28 cellular contexts compared by ENCODE assay signal in genomic region chr3:150921207-150921606, GRCh38. TPM values are rescaled to one million over a fixed set of nuclear protein-coding genes. Genes with fewer than 3 reads are reported as not detected.
"Had no signal": no experiment of that assay in that cellular context is flagged by ENCODE, and none has a peak within 500 bp of the region (broad histone marks: within the 10 kb centered on the region; RNA-seq: fewer than 3 reads in every experiment).

No MANE protein-coding gene starts in this region.

- H3K4me1 ChIP-seq: left lung, lower lobe of right lung, pancreas, prostate gland, tibial artery, upper lobe of right lung had no signal

- H3K4me3 ChIP-seq: left lung, lower lobe of right lung, pancreas, prostate gland, sigmoid colon, spleen, suprapubic skin, thoracic aorta, tibial artery, upper lobe of right lung had no signal

- H3K27ac ChIP-seq: left lung, lower lobe of right lung, pancreas, prostate gland, sigmoid colon, spleen, suprapubic skin, thoracic aorta, tibial artery, upper lobe of right lung had no signal

- H3K9me3 ChIP-seq: left lung, lower lobe of right lung, pancreas, prostate gland, sigmoid colon, spleen, suprapubic skin, thoracic aorta, tibial artery, upper lobe of right lung had no signal

- ATAC-seq: left colon; left lung; naive thymus-derived CD4-positive, alpha-beta T cell; natural killer cell treated with Interleukin-12 subunit alpha and Interleukin-12 subunit beta and Interleukin-15 and Interleukin-18, amount 100 ng/mL, for 72 hours; pancreas; right cardiac atrium; stimulated activated effector memory CD8-positive, alpha-beta T cell treated with anti-CD3 and anti-CD28 coated beads, Interleukin-12 subunit alpha, Interleukin-12 subunit beta, amount 100 ng/mL, for 72 hours; upper lobe of right lung had no signal

- DNase-seq: hippocampal formation; kidney glomerular epithelial cell; left colon; left lung; lower lobe of right lung; naive thymus-derived CD4-positive, alpha-beta T cell; pancreas; posterior cingulate gyrus; retina; right cardiac atrium; sigmoid colon; small intestine; spleen; stimulated activated CD4-positive, alpha-beta T cell treated with anti-CD3 and anti-CD28 coated beads, Interleukin-4, amount 100 ng/mL, for 24 hours; stimulated activated naive CD4-positive, alpha-beta T cell; tibial artery; upper lobe of right lung had no signal

- H3K36me3 ChIP-seq: left lung, lower lobe of right lung, pancreas, prostate gland, sigmoid colon, spleen, suprapubic skin, thoracic aorta, tibial artery, upper lobe of right lung had no signal

RNA-seq across cellular contexts. Expression of gene MINDY4B, which starts 16.0 kb away (rescaled TPM):
- total RNA-seq: left colon; left lung; liver; lower lobe of right lung; mesothelial cell of epicardium; mononuclear cell; myocyte; naive thymus-derived CD4-positive, alpha-beta T cell; natural killer cell treated with Interleukin-12 subunit alpha and Interleukin-12 subunit beta and Interleukin-15 and Interleukin-18, amount 100 ng/mL, for 72 hours; osteoblast; pancreas; prostate gland; right cardiac atrium; sigmoid colon; spleen; subcutaneous adipose tissue; suprapubic skin; thoracic aorta; upper lobe of right lung had no signal

RNA-seq across cellular contexts. Expression of gene CLRN1, which starts 51.3 kb away (rescaled TPM):
- total RNA-seq: left colon; left lung; liver; lower lobe of right lung; mesothelial cell of epicardium; mononuclear cell; myocyte; naive thymus-derived CD4-positive, alpha-beta T cell; natural killer cell treated with Interleukin-12 subunit alpha and Interleukin-12 subunit beta and Interleukin-15 and Interleukin-18, amount 100 ng/mL, for 72 hours; osteoblast; pancreas; right cardiac atrium; sigmoid colon; spleen; subcutaneous adipose tissue; suprapubic skin; thoracic aorta; upper lobe of right lung had no signal
